In genomic region chr12:65300679-65301349, GRCh38 we compare ENCODE assay signal across 10 cellular contexts. TPM values are rescaled to one million over a fixed set of nuclear protein-coding genes. Genes with fewer than 3 reads are reported as not detected.
DNase-seq lines count a peak whose midpoint lies in the region; ATAC-seq and TF ChIP-seq lines count a peak whose summit lies in the region.
"Had no signal": no experiment of that assay in that cellular context is flagged by ENCODE, and none has a peak within 500 bp of the region (broad histone marks: within the 10 kb centered on the region; RNA-seq: fewer than 3 reads in every experiment).

No MANE protein-coding gene starts in this region.

- peak; percentile 79 for DNase-seq in DMS53 (lab: John Stamatoyannopoulos, UW)
- DNase-seq in LNCaP clone FGC (ENCODE audit: low read depth): no peak
- DNase-seq in cardiac fibroblast (ENCODE audit: low read depth in 2 of 2): peak in 1 of 2 donors; percentile 51
- no peak for DNase-seq in lower lobe of right lung
- no peak for DNase-seq in GM03348 (ENCODE audit: low spot score)
- DNase-seq in NCI-H774 (lab: John Stamatoyannopoulos, UW): no peak
- DNase-seq: cerebellar nuclear complex, T-helper 1 cell had no signal

- H3K4me3 ChIP-seq in LNCaP clone FGC (ENCODE audit: low read depth, low read length): no peak overlapping the region
- no peak overlapping the region for H3K4me3 ChIP-seq in cardiac fibroblast (replicated peaks in 1 of 2; ENCODE audit: low read depth in 2 of 2, low read length in 2 of 2)
- H3K4me3 ChIP-seq in lower lobe of right lung: no peak overlapping the region

- H3K27ac ChIP-seq in lower lobe of right lung: no peak overlapping the region

- no peaks in the 10 kb centered on the region for H3K36me3 ChIP-seq in lower lobe of right lung

- no peaks in the 10 kb centered on the region for H3K9me3 ChIP-seq in lower lobe of right lung

- intact Hi-C loops in lower lobe of right lung (cut with DNase I): no loop called here

- no peak for ATAC-seq in lower lobe of right lung
- no peak for ATAC-seq in GM21423 (IDR thresholded peaks at IDR 0.05; ENCODE audit: unreplicated experiment)
- no peak for ATAC-seq in HG02840 (IDR thresholded peaks at IDR 0.05; ENCODE audit: low FRiP score, unreplicated experiment)

- H3K27me3 ChIP-seq in lower lobe of right lung (ENCODE audit: low read depth): no peaks in the 10 kb centered on the region

- H3K4me1 ChIP-seq in lower lobe of right lung: peaks cover under 1% of the 10 kb centered on the region

- TF ChIP-seq CTCF in LNCaP clone FGC (IDR thresholded peaks at IDR 0.05; ENCODE audit: control insufficient read depth, extremely low read depth, insufficient read depth) (peak; percentile 21; the same call in 1 of the 2 replicates), cardiac fibroblast (IDR thresholded peaks at IDR 0.05; ENCODE audit: low read depth, low read length) (peak; percentile 45), lower lobe of right lung (IDR thresholded peaks at IDR 0.05) (peak; percentile 23)

RNA-seq across cellular contexts. Expression of gene MSRB3, which starts 22.3 kb away (rescaled TPM):
- 47.3 TPM for total RNA-seq in lower lobe of right lung
